27 cellular contexts compared by ENCODE assay signal in the genomic region with DNA sequence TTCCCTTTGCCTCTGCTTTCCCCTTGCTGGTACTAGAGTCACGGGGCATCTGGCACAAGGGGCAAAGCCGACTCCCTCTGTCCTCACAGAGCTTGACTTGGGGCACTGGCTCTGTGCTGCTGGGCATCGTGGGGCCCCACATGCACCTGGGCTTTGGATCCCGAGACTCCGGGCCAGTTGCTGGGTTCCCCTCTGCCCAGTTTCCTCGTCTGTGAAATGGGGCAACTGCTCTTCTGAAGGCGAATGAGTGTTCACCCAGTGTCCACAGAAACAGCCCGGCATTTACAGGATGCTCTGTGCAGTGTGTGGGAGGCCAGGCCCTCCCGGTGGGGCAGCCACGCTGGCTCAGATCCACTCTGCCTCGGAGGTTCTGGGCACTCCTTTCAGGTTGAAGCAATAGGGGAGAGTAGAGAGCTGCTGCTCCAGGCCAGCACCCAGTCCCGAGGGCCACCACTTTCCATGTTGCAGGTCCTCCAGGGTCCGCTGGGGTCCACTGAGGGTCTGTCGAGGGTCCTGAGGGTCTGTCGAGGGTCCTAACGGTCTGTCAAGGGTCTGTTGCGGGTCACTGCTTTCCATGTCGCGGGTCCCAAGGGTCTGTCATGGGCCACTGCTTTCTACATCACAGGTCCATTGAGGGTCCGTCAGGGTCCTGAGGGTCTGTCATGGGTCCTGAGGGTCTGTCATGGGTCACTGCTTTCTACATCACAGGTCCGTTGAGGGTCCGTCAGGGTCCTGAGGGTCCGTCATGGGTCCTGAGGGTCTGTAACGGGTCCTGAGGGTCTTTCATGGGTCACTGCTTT.
DNase-seq lines count a peak whose midpoint lies in the region; ATAC-seq and TF ChIP-seq lines count a peak whose summit lies in the region.
"Had no signal": no experiment of that assay in that cellular context is flagged by ENCODE, and none has a peak within 500 bp of the region (broad histone marks: within the 10 kb centered on the region; RNA-seq: fewer than 3 reads in every experiment).

No MANE protein-coding gene starts in this region.

- H3K9me3 ChIP-seq in colonic mucosa = no peaks in the 10 kb centered on the region
- H3K9me3 ChIP-seq: BE2C, gastrocnemius medialis, MG63 had no signal

- DNase-seq in Right ventricle myocardium inferior (ENCODE audit: missing footprints) (no peak), Right ventricle myocardium superior (no peak), colonic mucosa (peak; percentile 14), mucosa of gallbladder (ENCODE audit: low spot score) (peak; percentile 7), ureter (ENCODE audit: low spot score) (peak; percentile 34), NCI-H2107 treated with DMSO at 0.1 percent for 48 hours (lab: John Stamatoyannopoulos, UW; ENCODE audit: unreplicated experiment) (no peak), ACHN (no peak), NCI-H510A treated with DMSO at 0.1 percent for 48 hours (lab: John Stamatoyannopoulos, UW) (no peak)
- DNase-seq: BE2C, COR-L47, DMS79 treated with DMSO at 0.1 percent for 48 hours, gastrocnemius medialis, left cardiac atrium, MG63, naive B cell, NCI-H1417 treated with DMSO at 0.1 percent for 48 hours, NCI-H2081 treated with DMSO at 0.1 percent for 48 hours, NCI-H446, NCI-H82, nucleus accumbens, trophoblast cell had no signal

- no peak for TF ChIP-seq CTCF in colonic mucosa (IDR thresholded peaks at IDR 0.05)

- H3K36me3 ChIP-seq in colonic mucosa = no peaks in the 10 kb centered on the region
- H3K36me3 ChIP-seq: BE2C, cardiac muscle cell, gastrocnemius medialis, MG63 had no signal

- no peak overlapping the region for H3K27ac ChIP-seq in colonic mucosa
- H3K27ac ChIP-seq: cardiac muscle cell, gastrocnemius medialis, hepatocyte, SK-N-MC, skin epidermis had no signal

- H3K4me1 ChIP-seq in colonic mucosa = peaks cover 5% of the 10 kb centered on the region
- H3K4me1 ChIP-seq: BE2C had no signal

- peak; percentile 5 for ATAC-seq in Right ventricle myocardium inferior
- no peak for ATAC-seq in Right ventricle myocardium superior (ENCODE audit: poor library complexity)
- ATAC-seq: activated naive CD4-positive, alpha-beta T cell treated with anti-CD3 and anti-CD28 coated beads, Interleukin-2, amount 50 U/mL, for 72 hours; gastrocnemius medialis; K562 had no signal

- in situ Hi-C loops in ACHN (cut with HindIII; ENCODE audit: low pct_ligation_motif_present, low pct_unique_long_range_greater_than_20kb, low sequenced_read_pairs) = no loop called here

- no peaks in the 10 kb centered on the region for H3K27me3 ChIP-seq in colonic mucosa
- H3K27me3 ChIP-seq: BE2C, cardiac muscle cell, gastrocnemius medialis, hepatocyte, MG63 had no signal

- H3K4me3 ChIP-seq in colonic mucosa = no peak overlapping the region
- H3K4me3 ChIP-seq: cardiac muscle cell, gastrocnemius medialis, hepatocyte, K562, MG63, SK-N-MC, skin epidermis had no signal

- intact Hi-C loops in Right ventricle myocardium inferior (cut with DNase I) (no loop called here), Right ventricle myocardium superior (cut with DNase I) (loop anchor here (10.0 kb wide), 1 partner anchor 104 kb away; a partner anchor contains a TSS), colonic mucosa (cut with DNase I) (no loop called here)

- H3K9ac ChIP-seq in colonic mucosa (ENCODE audit: low read depth in 2 of 2, low read length in 2 of 2) = no peak overlapping the region

Comparison
In these comparisons a context has a peak if more than half of its experiments do, and no peak if none do; other contexts are left out.
1. DNase-seq: peak in colonic mucosa (single experiment), mucosa of gallbladder (single experiment) and ureter (single experiment); none in Right ventricle myocardium inferior (single experiment), Right ventricle myocardium superior (single experiment), NCI-H2107 treated with DMSO at 0.1 percent for 48 hours (single experiment), ACHN (single experiment) and NCI-H510A treated with DMSO at 0.1 percent for 48 hours (single experiment).